ENCODE assay signal across 12 cellular contexts in the genomic region with DNA sequence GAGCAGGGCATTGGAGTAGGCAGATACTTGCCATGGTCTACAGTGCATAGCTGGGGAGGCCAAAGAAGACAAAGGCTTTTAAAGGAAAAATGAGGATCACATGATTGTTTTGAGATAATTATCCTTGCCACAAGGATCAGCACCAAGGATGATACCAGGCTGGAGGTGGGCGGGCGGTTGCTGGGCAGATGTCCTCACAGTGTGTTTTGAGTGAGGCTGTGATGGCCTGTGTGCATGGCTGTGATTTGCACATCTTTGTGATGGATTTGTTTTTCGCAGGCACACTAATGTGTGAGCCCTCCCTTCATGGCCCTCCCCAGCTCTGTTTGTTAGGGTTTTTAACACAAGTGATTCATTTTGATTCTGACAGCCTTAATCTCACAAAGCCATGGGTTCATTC.
"Had no signal": no experiment of that assay in that cellular context is flagged by ENCODE, and none has a peak within 500 bp of the region (broad histone marks: within the 10 kb centered on the region; RNA-seq: fewer than 3 reads in every experiment).

No MANE protein-coding gene starts in this region.

- DNase-seq: activated CD4-positive, alpha-beta T cell treated with anti-CD3 and anti-CD28 coated beads for 1 hour; activated CD8-positive, alpha-beta T cell treated with anti-CD3 and anti-CD28 coated beads for 36 hours; activated naive CD8-positive, alpha-beta T cell treated with anti-CD3 and anti-CD28 coated beads, Interleukin-2, amount 10 ng/mL, durations not matched to agents 7 days and 5 days; cerebellar nuclear complex; effector memory CD4-positive, alpha-beta T cell; midbrain; stimulated activated CD4-positive, alpha-beta T cell treated with anti-CD3 and anti-CD28 coated beads, Interleukin-1b, Interleukin-23, amount 100 ng/mL, for 48 hours; T-helper 9 cell had no signal

- H3K27ac Mint-ChIP-seq: activated CD8-positive, alpha-beta T cell treated with anti-CD3 and anti-CD28 coated beads for 36 hours; activated naive CD8-positive, alpha-beta T cell treated with anti-CD3 and anti-CD28 coated beads, Interleukin-2, amount 10 ng/mL, durations not matched to agents 7 days and 5 days; activated T-helper 1 cell treated with anti-CD3 and anti-CD28 coated beads, Interleukin-12 subunit alpha, Interleukin-12 subunit beta, Interleukin-2, Interleukin-4 antibody, amounts not matched to agents 30 ng/mL and 10 ng/mL and 1 ng/mL, durations not matched to agents 14 hours and 24 hours and 36 hours; dendritic cell treated with granulocyte-macrophage colony-stimulating factor and Interleukin-4, amounts not matched to agents 40 ng/mL and 50 ng/mL, for 4 days had no signal

- H3K27ac ChIP-seq: epithelial cell of prostate, parathyroid adenoma had no signal

- H3K9ac ChIP-seq: parathyroid adenoma had no signal

- H3K4me3 Mint-ChIP-seq: activated CD8-positive, alpha-beta T cell treated with anti-CD3 and anti-CD28 coated beads for 36 hours; activated naive CD8-positive, alpha-beta T cell treated with anti-CD3 and anti-CD28 coated beads, Interleukin-2, amount 10 ng/mL, durations not matched to agents 7 days and 5 days; activated T-helper 1 cell treated with anti-CD3 and anti-CD28 coated beads, Interleukin-12 subunit alpha, Interleukin-12 subunit beta, Interleukin-2, Interleukin-4 antibody, amounts not matched to agents 30 ng/mL and 10 ng/mL and 1 ng/mL, durations not matched to agents 14 hours and 24 hours and 36 hours; dendritic cell treated with granulocyte-macrophage colony-stimulating factor and Interleukin-4, amounts not matched to agents 40 ng/mL and 50 ng/mL, for 4 days had no signal

- H2AFZ ChIP-seq: parathyroid adenoma had no signal

- H3K9me3 Mint-ChIP-seq: activated CD8-positive, alpha-beta T cell treated with anti-CD3 and anti-CD28 coated beads for 36 hours; activated naive CD8-positive, alpha-beta T cell treated with anti-CD3 and anti-CD28 coated beads, Interleukin-2, amount 10 ng/mL, durations not matched to agents 7 days and 5 days; activated T-helper 1 cell treated with anti-CD3 and anti-CD28 coated beads, Interleukin-12 subunit alpha, Interleukin-12 subunit beta, Interleukin-2, Interleukin-4 antibody, amounts not matched to agents 30 ng/mL and 10 ng/mL and 1 ng/mL, durations not matched to agents 14 hours and 24 hours and 36 hours; dendritic cell treated with granulocyte-macrophage colony-stimulating factor and Interleukin-4, amounts not matched to agents 40 ng/mL and 50 ng/mL, for 4 days had no signal

- H3K79me2 ChIP-seq: parathyroid adenoma had no signal

- H3K27me3 Mint-ChIP-seq: activated CD8-positive, alpha-beta T cell treated with anti-CD3 and anti-CD28 coated beads for 36 hours had no signal

- H3K36me3 Mint-ChIP-seq: activated naive CD8-positive, alpha-beta T cell treated with anti-CD3 and anti-CD28 coated beads, Interleukin-2, amount 10 ng/mL, durations not matched to agents 7 days and 5 days had no signal

- ATAC-seq: activated CD8-positive, alpha-beta T cell treated with anti-CD3 and anti-CD28 coated beads for 36 hours had no signal
